In genomic region chrX:49282647-49283011, GRCh38 we compare ENCODE assay signal across 10 cellular contexts. TPM values are rescaled to one million over a fixed set of nuclear protein-coding genes. Genes with fewer than 3 reads are reported as not detected.
A peak's percentile ranks its signal among the peaks of the same experiment; 100 is the strongest.
DNase-seq lines count a peak whose midpoint lies in the region; ATAC-seq and TF ChIP-seq lines count a peak whose summit lies in the region.
"Had no signal": no experiment of that assay in that cellular context is flagged by ENCODE, and none has a peak within 500 bp of the region (broad histone marks: within the 10 kb centered on the region; RNA-seq: fewer than 3 reads in every experiment).

No MANE protein-coding gene starts in this region.

- POLR2A ChIA-PET in Caco-2 (lab: Charles Lee), result interaction anchor here (0.7 kb wide), 1 partner anchor 118 kb away, joined by 3 read pairs; no protein-coding TSS in a partner anchor
- POLR2A ChIA-PET in naive thymus-derived CD4-positive, alpha-beta T cell (lab: Charles Lee), result interaction anchor here (0.6 kb wide), 1 partner anchor 19 kb away, joined by 3 read pairs; no protein-coding TSS in a partner anchor

- intact Hi-C loops in Caco-2 (cut with micrococcal nuclease; ENCODE audit: unreplicated experiment), result no loop called here
- intact Hi-C loops in naive thymus-derived CD4-positive, alpha-beta T cell (cut with micrococcal nuclease), result loop anchor here in 1 of 2 donors (1.0 kb wide), 1 partner anchor 9 kb away; no protein-coding TSS in a partner anchor

- H3K4me1 ChIP-seq in Caco-2, result no peaks in the 10 kb centered on the region
- H3K4me1 ChIP-seq in naive thymus-derived CD4-positive, alpha-beta T cell (ENCODE audit: control insufficient read depth in 2 of 2, insufficient read depth in 2 of 2, low read length in 2 of 2), result peaks cover 13 to 42% of the 10 kb centered on the region in 2 donors

- H3K36me3 Mint-ChIP-seq in Caco-2 (ENCODE audit: insufficient read depth, unreplicated experiment), result peaks cover 12% of the 10 kb centered on the region
- peaks cover 0 to 30% (median 0%) of the 10 kb centered on the region in 5 donors for H3K36me3 Mint-ChIP-seq in naive thymus-derived CD4-positive, alpha-beta T cell
- H3K36me3 Mint-ChIP-seq: activated naive CD4-positive, alpha-beta T cell treated with anti-CD3 and anti-CD28 coated beads, Interleukin-2, amount 50 U/mL, for 24 hours had no signal

- H3K27ac Mint-ChIP-seq in Caco-2 (ENCODE audit: unreplicated experiment), result peak overlapping the region; percentile 62
- peak overlapping the region in 6 of 9 donors; percentile 33 to 76 (median 62) for H3K27ac Mint-ChIP-seq in naive thymus-derived CD4-positive, alpha-beta T cell

- H3K36me3 ChIP-seq in Caco-2 (ENCODE audit: control insufficient read depth, insufficient read depth, low read length), result no peaks in the 10 kb centered on the region
- H3K36me3 ChIP-seq in naive thymus-derived CD4-positive, alpha-beta T cell (ENCODE audit: control insufficient read depth in 2 of 3, insufficient read depth in 3 of 3, low read length in 3 of 3), result no peaks in the 10 kb centered on the region

- H3K4me3 Mint-ChIP-seq in Caco-2 (ENCODE audit: unreplicated experiment), result no peak overlapping the region
- H3K4me3 Mint-ChIP-seq in naive thymus-derived CD4-positive, alpha-beta T cell, result no peak overlapping the region
- H3K4me3 Mint-ChIP-seq: activated naive CD4-positive, alpha-beta T cell treated with anti-CD3 and anti-CD28 coated beads, Interleukin-2, amount 50 U/mL, for 24 hours had no signal

- no peak overlapping the region for H3K27ac ChIP-seq in naive thymus-derived CD4-positive, alpha-beta T cell (ENCODE audit: low read depth, low read length)

- no peak for ATAC-seq in naive thymus-derived CD4-positive, alpha-beta T cell
- no peak for ATAC-seq in GM21576 (IDR thresholded peaks at IDR 0.05; ENCODE audit: unreplicated experiment)

- CTCF ChIA-PET in Caco-2 (lab: Charles Lee), result no interaction called here
- CTCF ChIA-PET in naive thymus-derived CD4-positive, alpha-beta T cell (lab: Charles Lee), result interaction anchor here (0.9 kb wide), 1 partner anchor 11 kb away, joined by 11 read pairs; no protein-coding TSS in a partner anchor

- no peaks in the 10 kb centered on the region for H3K27me3 Mint-ChIP-seq in Caco-2 (ENCODE audit: insufficient read depth, unreplicated experiment)
- H3K27me3 Mint-ChIP-seq in naive thymus-derived CD4-positive, alpha-beta T cell, result no peaks in the 10 kb centered on the region
- H3K27me3 Mint-ChIP-seq: activated naive CD4-positive, alpha-beta T cell treated with anti-CD3 and anti-CD28 coated beads, Interleukin-2, amount 50 U/mL, for 24 hours had no signal

- DNase-seq in Caco-2, result peak in 1 of 2 experiments; percentile 13
- DNase-seq in LHCN-M2 (ENCODE audit: low read depth), result peak; percentile 6
- DNase-seq in choroid plexus epithelial cell (ENCODE audit: low read depth), result peak; percentile 43
- no peak for DNase-seq in naive thymus-derived CD4-positive, alpha-beta T cell
- DNase-seq in NCI-H1048 (lab: John Stamatoyannopoulos, UW), result no peak
- no peak for DNase-seq in activated gamma-delta T cell (lab: John Stamatoyannopoulos, UW)
- DNase-seq in amniotic stem cell (lab: John Stamatoyannopoulos, UW), result no peak
- DNase-seq: stimulated activated CD4-positive, alpha-beta T cell treated with anti-CD3 and anti-CD28 coated beads, Interleukin-2, amount 100 ng/mL, for 24 hours had no signal

- H3K4me3 ChIP-seq in Caco-2 (ENCODE audit: low read depth, low read length) (no peak overlapping the region), choroid plexus epithelial cell (ENCODE audit: low read depth, low read length) (no peak overlapping the region)
- no peak overlapping the region for H3K4me3 ChIP-seq in naive thymus-derived CD4-positive, alpha-beta T cell (ENCODE audit: low read length)

- BruUV-seq in Caco-2 (replicated peaks; lab: Mats Ljungman, UMichigan), result no TSS peak

- no peaks in the 10 kb centered on the region for H3K27me3 ChIP-seq in Caco-2 (replicated peaks; ENCODE audit: control insufficient read depth, insufficient read depth, low read length)
- no peaks in the 10 kb centered on the region for H3K27me3 ChIP-seq in naive thymus-derived CD4-positive, alpha-beta T cell (ENCODE audit: control insufficient read depth in 2 of 2, insufficient read depth in 2 of 2, low read length in 2 of 2)

- H3K4me1 Mint-ChIP-seq in Caco-2 (ENCODE audit: low read depth, unreplicated experiment), result no peaks in the 10 kb centered on the region
- H3K4me1 Mint-ChIP-seq in naive thymus-derived CD4-positive, alpha-beta T cell, result peaks cover 15 to 60% (median 46%) of the 10 kb centered on the region in 7 donors

- H3K9me3 Mint-ChIP-seq in Caco-2 (ENCODE audit: unreplicated experiment), result no peaks in the 10 kb centered on the region
- no peaks in the 10 kb centered on the region for H3K9me3 Mint-ChIP-seq in naive thymus-derived CD4-positive, alpha-beta T cell
- H3K9me3 Mint-ChIP-seq: activated naive CD4-positive, alpha-beta T cell treated with anti-CD3 and anti-CD28 coated beads, Interleukin-2, amount 50 U/mL, for 24 hours had no signal

- no peaks in the 10 kb centered on the region for H3K9me3 ChIP-seq in Caco-2
- no peaks in the 10 kb centered on the region for H3K9me3 ChIP-seq in naive thymus-derived CD4-positive, alpha-beta T cell (ENCODE audit: control insufficient read depth in 2 of 3, low read length in 3 of 3)

- no peak for TF ChIP-seq CTCF in Caco-2 (IDR thresholded peaks at IDR 0.05; ENCODE audit: insufficient read depth in 1 of 2, low read depth in 1 of 2, low read length in 1 of 2, severe bottlenecking in 1 of 2, unreplicated experiment in 1 of 2)
- TF ChIP-seq CTCF in choroid plexus epithelial cell (conservative IDR thresholded peaks at IDR 0.05; ENCODE audit: low read depth, low read length), result peak; percentile 53

RNA-seq across cellular contexts. Expression of gene PPP1R3F, which starts 13.0 kb away (rescaled TPM):
- total RNA-seq in Caco-2 (2022), result 3.9 and 4.3 TPM in 2 replicates
- 6.1 and 6.9 TPM in 2 replicates for total RNA-seq in LHCN-M2 (2014; rRNA removed)
- polyA plus RNA-seq in LHCN-M2 (2012), result 4.8 TPM
- total RNA-seq in naive thymus-derived CD4-positive, alpha-beta T cell, result 10 to 100 TPM in 3 of 5 experiments, 1 to 10 TPM in 2; 8.9 to 16.3 (median 12.3) TPM
- 1 to 10 TPM; 9.1 to 9.5 TPM for polyA plus RNA-seq in naive thymus-derived CD4-positive, alpha-beta T cell

RNA-seq across cellular contexts. Expression of gene FOXP3, which starts 18.1 kb away (rescaled TPM):
- total RNA-seq in Caco-2 (2022) (0.84 and 0.88 TPM in 2 replicates), LHCN-M2 (2014; rRNA removed) (0.13 TPM in 1 of 2 replicates, not detected in the other)
- 0.12 TPM for polyA plus RNA-seq in LHCN-M2 (2012)
- 10 to 100 TPM in 1 of 5 experiments, 1 to 10 TPM in 2, under 1 TPM in 2; 0.50 to 25.3 (median 1.7) TPM for total RNA-seq in naive thymus-derived CD4-positive, alpha-beta T cell
- under 1 TPM; 0.35 to 0.41 TPM for polyA plus RNA-seq in naive thymus-derived CD4-positive, alpha-beta T cell

RNA-seq across cellular contexts. Expression of gene GAGE10, which starts 20.8 kb away (rescaled TPM):
- total RNA-seq in Caco-2 (2022) (not detected in 2 replicates), LHCN-M2 (2014; rRNA removed) (not detected in 2 replicates)
- polyA plus RNA-seq in LHCN-M2 (2012), result 0.13 TPM
- not detected for total RNA-seq in naive thymus-derived CD4-positive, alpha-beta T cell
- not detected for polyA plus RNA-seq in naive thymus-derived CD4-positive, alpha-beta T cell

RNA-seq across cellular contexts. Expression of gene GAGE12J, which starts 39.2 kb away (rescaled TPM):
- not detected in 2 replicates for total RNA-seq in Caco-2 (2022)
- not detected in 2 replicates for total RNA-seq in LHCN-M2 (2014; rRNA removed)
- polyA plus RNA-seq in LHCN-M2 (2012), result not detected
- not detected for total RNA-seq in naive thymus-derived CD4-positive, alpha-beta T cell
- polyA plus RNA-seq in naive thymus-derived CD4-positive, alpha-beta T cell, result not detected

RNA-seq across cellular contexts. Expression of gene CCDC22, which starts 47.4 kb away (rescaled TPM):
- 16.7 and 17.4 TPM in 2 replicates for total RNA-seq in Caco-2 (2022)
- 11.2 and 11.8 TPM in 2 replicates for total RNA-seq in LHCN-M2 (2014; rRNA removed)
- polyA plus RNA-seq in LHCN-M2 (2012), result 12.9 TPM
- 10 to 100 TPM; 19.0 to 34.0 (median 27.6) TPM for total RNA-seq in naive thymus-derived CD4-positive, alpha-beta T cell
- polyA plus RNA-seq in naive thymus-derived CD4-positive, alpha-beta T cell, result 10 to 100 TPM; 25.3 to 34.9 TPM

Comparison
In these comparisons a context has a peak if more than half of its experiments do, and no peak if none do; other contexts are left out.
1. DNase-seq: peak in LHCN-M2 (single experiment) and choroid plexus epithelial cell (single experiment); none in naive thymus-derived CD4-positive, alpha-beta T cell (0 of 9), NCI-H1048 (single experiment), activated gamma-delta T cell (single experiment) and amniotic stem cell (single experiment).